Comparison of ENCODE assay signal across 27 cellular contexts in genomic region chr12:104042580-104042979, GRCh38. TPM values are rescaled to one million over a fixed set of nuclear protein-coding genes. Genes with fewer than 3 reads are reported as not detected.
DNase-seq lines count a peak whose midpoint lies in the region; ATAC-seq, FAIRE-seq and TF ChIP-seq lines count a peak whose summit lies in the region.
"Had no signal": no experiment of that assay in that cellular context is flagged by ENCODE, and none has a peak within 500 bp of the region (broad histone marks: within the 10 kb centered on the region; RNA-seq: fewer than 3 reads in every experiment).

No MANE protein-coding gene starts in this region.

- H3K9me3 ChIP-seq in A549 (no peaks in the 10 kb centered on the region), neuronal stem cell (replicated peaks in 1 of 2; ENCODE audit: control insufficient read depth in 2 of 2, insufficient read depth in 1 of 2, low read depth in 1 of 2, low read length in 2 of 2) (peaks cover 0 to 3% of the 10 kb centered on the region in 2 donors), HAP-1 (no peaks in the 10 kb centered on the region)
- H3K9me3 ChIP-seq: BE2C, BLaER1 had no signal

- H3K9ac ChIP-seq in neuronal stem cell (ENCODE audit: low read depth, low read length, poor library complexity): no peak overlapping the region
- H3K9ac ChIP-seq: BLaER1 had no signal

- no peak overlapping the region for H2BK5ac ChIP-seq in neuronal stem cell (ENCODE audit: low read length)

- no peak overlapping the region for H3K23ac ChIP-seq in neuronal stem cell (ENCODE audit: low read depth, low read length, poor library complexity)

- H3K79me1 ChIP-seq in neuronal stem cell (ENCODE audit: low read depth, low read length): no peaks in the 10 kb centered on the region

- H4K91ac ChIP-seq in neuronal stem cell (ENCODE audit: low read depth, low read length, poor library complexity): no peak overlapping the region

- no peak overlapping the region for H3K27ac ChIP-seq in A549
- H3K27ac ChIP-seq in neuronal stem cell (replicated peaks; ENCODE audit: low read length): no peak overlapping the region
- H3K27ac ChIP-seq: 22Rv1, BLaER1 had no signal

- H3K4me3 Mint-ChIP-seq in T-helper 2 cell treated with Interferon-gamma antibody and Interleukin-4, amounts not matched to agents 5 μg/mL and 100 μg/mL, for 36 hours: no peak overlapping the region
- H3K4me3 Mint-ChIP-seq: CD14-positive monocyte; CD4-positive, alpha-beta memory T cell; CD4-positive, CD25-positive, alpha-beta regulatory T cell; CD8-positive, alpha-beta memory T cell had no signal

- no peak for TF ChIP-seq EP300 in A549 (IDR thresholded peaks at IDR 0.05)
- TF ChIP-seq EP300 in Ishikawa (IDR thresholded peaks at IDR 0.05; ENCODE audit: borderline replicate concordance): no peak

- H2AK5ac ChIP-seq in neuronal stem cell (ENCODE audit: low read depth, low read length): peak overlapping the region; percentile 58

- no peak overlapping the region for H2BK120ac ChIP-seq in neuronal stem cell (ENCODE audit: low read depth, low read length)

- H3K4me2 ChIP-seq in A549: no peak overlapping the region
- H3K4me2 ChIP-seq in neuronal stem cell (ENCODE audit: insufficient read depth, low read length, poor library complexity, severe bottlenecking): no peak overlapping the region
- H3K4me2 ChIP-seq: BLaER1 had no signal

- peak overlapping the region; percentile 24 for H3K18ac ChIP-seq in neuronal stem cell (ENCODE audit: low read length)

- no peak overlapping the region for H3K14ac ChIP-seq in neuronal stem cell (ENCODE audit: low read length)

- no peak for TF ChIP-seq RAD21 in A549 (conservative IDR thresholded peaks at IDR 0.05 in 1 of 2, IDR thresholded peaks at IDR 0.05 in 1 of 2)
- no peak for TF ChIP-seq RAD21 in Ishikawa (IDR thresholded peaks at IDR 0.05; ENCODE audit: low read depth)

- CTCF ChIA-PET in A549 (lab: Yijun Ruan, JAX): interaction anchor here (0.7 to 1.2 kb wide), 2 partner anchors 15 to 67 kb away, joined by 3 to 5 read pairs; no protein-coding TSS in a partner anchor

- H3K4ac ChIP-seq in neuronal stem cell (ENCODE audit: low read length): no peak overlapping the region

- no peak overlapping the region for H2AFZ ChIP-seq in neuronal stem cell (ENCODE audit: low read length)

- no peak overlapping the region for H4K8ac ChIP-seq in neuronal stem cell (ENCODE audit: low read depth, low read length)

- no peak for FAIRE-seq in A549 (lab: Jason Lieb, UNC)
- FAIRE-seq: GM12878, GM12892, GM18507, GM19239 had no signal

- 65% methylated on average over 1 of the region's 1 CpG for WGBS in A549 (ENCODE audit: missing lambda C conversion rate)
- WGBS in neuronal stem cell (ENCODE audit: extremely low coverage in 2 of 2, insufficient read length in 2 of 2, insufficient replicate concordance in 1 of 2), 2 donors: no CpG with 5 or more reads among the region's 1 CpG

- H3K4me3 ChIP-seq in A549: no peak overlapping the region
- H3K4me3 ChIP-seq in neuronal stem cell (ENCODE audit: low read length in 2 of 2): no peak overlapping the region
- H3K4me3 ChIP-seq in HAP-1: no peak overlapping the region
- H3K4me3 ChIP-seq: BLaER1, GM12878 had no signal

- in situ Hi-C loops in HAP-1 (cut with MboI; ENCODE audit: low sequenced_read_pairs): no loop called here

- no peak; a peak in 1 of 6 replicates for ATAC-seq in A549
- ATAC-seq: GM12878 had no signal

- DNase-seq in A549 (ENCODE audit: low read depth in 1 of 2, low spot score in 1 of 2): no peak
- no peak for DNase-seq in neuronal stem cell (ENCODE audit: low spot score)
- DNase-seq in HAP-1 (ENCODE audit: low spot score in 2 of 2): no peak
- no peak for DNase-seq in SHP77 treated with DMSO at 0.1 percent for 48 hours (lab: John Stamatoyannopoulos, UW)
- no peak for DNase-seq in T-helper 2 cell treated with Interferon-gamma antibody and Interleukin-4, amounts not matched to agents 5 μg/mL and 100 μg/mL, for 36 hours (ENCODE audit: low spot score)
- DNase-seq: ACHN; BE2C; C1 segment of cervical spinal cord; CD4-positive, alpha-beta memory T cell; CD4-positive, CD25-positive, alpha-beta regulatory T cell; CD8-positive, alpha-beta memory T cell; COR-L47; DMS 273 treated with DMSO at 0.1 percent for 48 hours; DMS153; DMS53; DMS79; DND-41; EL; GDM1 had no signal

- no peaks in the 10 kb centered on the region for H3K9me3 Mint-ChIP-seq in T-helper 2 cell treated with Interferon-gamma antibody and Interleukin-4, amounts not matched to agents 5 μg/mL and 100 μg/mL, for 36 hours
- H3K9me3 Mint-ChIP-seq: CD4-positive, alpha-beta memory T cell; CD8-positive, alpha-beta memory T cell had no signal

- POLR2A ChIA-PET in A549 (lab: Yijun Ruan, JAX): no interaction called here

- H3K4me1 ChIP-seq in A549: no peaks in the 10 kb centered on the region
- no peaks in the 10 kb centered on the region for H3K4me1 ChIP-seq in neuronal stem cell (ENCODE audit: control insufficient read depth in 2 of 2, insufficient read depth in 1 of 2, low read depth in 1 of 2, low read length in 2 of 2)
- H3K4me1 ChIP-seq in HAP-1: no peaks in the 10 kb centered on the region
- H3K4me1 ChIP-seq: BE2C had no signal

- H3K4me1 Mint-ChIP-seq in T-helper 2 cell treated with Interferon-gamma antibody and Interleukin-4, amounts not matched to agents 5 μg/mL and 100 μg/mL, for 36 hours (ENCODE audit: low read depth): peaks cover 2% of the 10 kb centered on the region
- H3K4me1 Mint-ChIP-seq: CD14-positive monocyte; CD4-positive, CD25-positive, alpha-beta regulatory T cell had no signal

- no peak for TF ChIP-seq CTCF in A549 (IDR thresholded peaks at IDR 0.05)

- H2BK12ac ChIP-seq in neuronal stem cell (ENCODE audit: low read length): no peak overlapping the region

- H3K36me3 ChIP-seq in neuronal stem cell (replicated peaks in 1 of 2; ENCODE audit: control insufficient read depth in 2 of 2, insufficient read depth in 2 of 2, low read length in 2 of 2) (no peaks in the 10 kb centered on the region), HAP-1 (replicated peaks) (no peaks in the 10 kb centered on the region)
- H3K36me3 ChIP-seq: BE2C, BLaER1 had no signal

- TF ChIP-seq POLR2A in A549 (IDR thresholded peaks at IDR 0.05; ENCODE audit: low read length): no peak

- H3K27me3 ChIP-seq in neuronal stem cell (ENCODE audit: control insufficient read depth in 3 of 3, insufficient read depth in 3 of 3, low read depth in 1 of 3, low read length in 3 of 3) (peaks cover 0 to 17% (median 0%) of the 10 kb centered on the region in 3 experiments), HAP-1 (ENCODE audit: low read depth) (no peaks in the 10 kb centered on the region)
- H3K27me3 ChIP-seq: BE2C, BLaER1 had no signal

- H3K27me3 Mint-ChIP-seq in T-helper 2 cell treated with Interferon-gamma antibody and Interleukin-4, amounts not matched to agents 5 μg/mL and 100 μg/mL, for 36 hours (ENCODE audit: low read depth): peaks cover 23% of the 10 kb centered on the region
- H3K27me3 Mint-ChIP-seq: CD8-positive, alpha-beta memory T cell had no signal

- no peak overlapping the region for H3K27ac Mint-ChIP-seq in T-helper 2 cell treated with Interferon-gamma antibody and Interleukin-4, amounts not matched to agents 5 μg/mL and 100 μg/mL, for 36 hours
- H3K27ac Mint-ChIP-seq: CD14-positive monocyte; CD4-positive, CD25-positive, alpha-beta regulatory T cell had no signal

- H3K36me3 Mint-ChIP-seq in T-helper 2 cell treated with Interferon-gamma antibody and Interleukin-4, amounts not matched to agents 5 μg/mL and 100 μg/mL, for 36 hours (ENCODE audit: low read depth): no peaks in the 10 kb centered on the region
- H3K36me3 Mint-ChIP-seq: CD14-positive monocyte; CD4-positive, alpha-beta memory T cell; CD4-positive, CD25-positive, alpha-beta regulatory T cell; CD8-positive, alpha-beta memory T cell had no signal

- no peak overlapping the region for H2BK15ac ChIP-seq in neuronal stem cell (ENCODE audit: low read length)

TF ChIP-seq in Ishikawa, 13 proteins besides CTCF, POLR2A, EP300 and RAD21 (continues in another document):
- TF ChIP-seq REST (IDR thresholded peaks at IDR 0.05; ENCODE audit: low read depth): 0 out of 2 replicates have a peak, but pooled peaks have one; percentile 18

RNA-seq across cellular contexts. Expression of gene GLT8D2, which starts 7.4 kb away (rescaled TPM):
- polyA plus RNA-seq in A549 (2011; rRNA removed) (0.43 and 0.45 TPM in 2 replicates), A549 (2017; fragmentation: RNase III; extraction: RNeasy Plus Mini Kit Qiagen cat#74134 plus additional on column Dnase treatment) (0.27 to 0.55 TPM (median 0.31 TPM) in 3 replicates)
- 0.18 and 0.19 TPM in 2 replicates for polyA plus RNA-seq in A549 (2012; cell fraction: cytosol; rRNA removed)
- 0.16 and 0.32 TPM in 2 replicates for polyA plus RNA-seq in A549 (2012; cell fraction: nucleus; rRNA removed)
- polyA minus RNA-seq in A549 (2011; rRNA and poly(A)+ RNA removed): not detected in 2 replicates
- polyA plus RNA-seq in neuronal stem cell (2013, experiment 1 of 2): 2.0 TPM
- 2.1 TPM for polyA plus RNA-seq in neuronal stem cell (2013, experiment 2 of 2)
- polyA plus RNA-seq: CD14-positive monocyte; CD4-positive, CD25-positive, alpha-beta regulatory T cell; CD8-positive, alpha-beta memory T cell had no signal

RNA-seq across cellular contexts. Expression of gene HCFC2, which starts 21.8 kb away (rescaled TPM):
- 10.0 and 10.6 TPM in 2 replicates for polyA plus RNA-seq in A549 (2011; rRNA removed)
- polyA plus RNA-seq in A549 (2012; cell fraction: cytosol; rRNA removed): 2.6 and 2.7 TPM in 2 replicates
- 1.8 and 2.0 TPM in 2 replicates for polyA plus RNA-seq in A549 (2012; cell fraction: nucleus; rRNA removed)
- 5.0 to 5.8 TPM (median 5.0 TPM) in 3 replicates for polyA plus RNA-seq in A549 (2017; fragmentation: RNase III; extraction: RNeasy Plus Mini Kit Qiagen cat#74134 plus additional on column Dnase treatment)
- polyA minus RNA-seq in A549 (2011; rRNA and poly(A)+ RNA removed): 4.8 and 5.3 TPM in 2 replicates
- 2.6 TPM for polyA plus RNA-seq in neuronal stem cell (2013, experiment 1 of 2)
- 2.6 TPM for polyA plus RNA-seq in neuronal stem cell (2013, experiment 2 of 2)
